Comparison of ENCODE assay signal across 9 cellular contexts in the genomic region with DNA sequence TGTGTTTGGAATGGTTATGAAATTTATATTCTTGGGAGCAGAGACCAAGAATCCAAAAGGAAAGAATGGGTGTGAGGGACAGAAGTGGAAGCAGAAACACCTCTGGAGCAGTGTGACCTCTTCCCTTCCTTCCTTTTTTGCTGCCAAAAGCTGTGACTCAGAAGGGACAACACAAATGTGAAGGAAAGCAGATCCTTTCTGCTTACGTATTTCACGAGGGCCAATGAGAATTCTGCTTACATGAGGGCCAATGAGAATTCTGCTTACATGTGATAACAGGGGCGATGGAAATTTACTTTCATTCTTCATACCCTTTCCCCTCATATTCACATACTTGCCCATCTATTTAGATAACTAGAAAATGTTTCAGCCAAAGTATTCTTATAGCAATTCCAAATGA.
DNase-seq lines count a peak whose midpoint lies in the region; ATAC-seq and TF ChIP-seq lines count a peak whose summit lies in the region.
"Had no signal": no experiment of that assay in that cellular context is flagged by ENCODE, and none has a peak within 500 bp of the region (broad histone marks: within the 10 kb centered on the region; RNA-seq: fewer than 3 reads in every experiment).

No MANE protein-coding gene starts in this region.

- no peak overlapping the region for H3K4me3 Mint-ChIP-seq in activated CD8-positive, alpha-beta T cell treated with anti-CD3 and anti-CD28 coated beads, Interleukin-2, amount 10 ng/mL, durations not matched to agents 7 days and 5 days

- H3K27me3 ChIP-seq in brain microvascular endothelial cell (replicated peaks), result no peaks in the 10 kb centered on the region
- H3K27me3 ChIP-seq: foreskin keratinocyte had no signal

- H3K27ac ChIP-seq in brain microvascular endothelial cell, result no peak overlapping the region
- H3K27ac ChIP-seq: foreskin keratinocyte had no signal

- no peak for ATAC-seq in activated CD8-positive, alpha-beta T cell treated with anti-CD3 and anti-CD28 coated beads, Interleukin-2, amount 10 ng/mL, durations not matched to agents 7 days and 5 days
- ATAC-seq in HG03442 (IDR thresholded peaks at IDR 0.05; ENCODE audit: unreplicated experiment), result no peak
- ATAC-seq: foreskin keratinocyte had no signal

- CTCF ChIA-PET in activated CD8-positive, alpha-beta T cell treated with anti-CD3 and anti-CD28 coated beads, Interleukin-2, amount 10 ng/mL, durations not matched to agents 7 days and 5 days (lab: Charles Lee), result no interaction called here

- TF ChIP-seq CTCF in AG10803 (conservative IDR thresholded peaks at IDR 0.05; ENCODE audit: low read length), result no peak
- no peak for TF ChIP-seq CTCF in brain microvascular endothelial cell (IDR thresholded peaks at IDR 0.05; ENCODE audit: low read depth, low read length, missing control alignments)

- H3K9me3 Mint-ChIP-seq in activated CD8-positive, alpha-beta T cell treated with anti-CD3 and anti-CD28 coated beads, Interleukin-2, amount 10 ng/mL, durations not matched to agents 7 days and 5 days (ENCODE audit: insufficient read depth), result no peaks in the 10 kb centered on the region

- no peaks in the 10 kb centered on the region for H3K36me3 ChIP-seq in brain microvascular endothelial cell (replicated peaks)

- H3K4me1 Mint-ChIP-seq in activated CD8-positive, alpha-beta T cell treated with anti-CD3 and anti-CD28 coated beads, Interleukin-2, amount 10 ng/mL, durations not matched to agents 7 days and 5 days (ENCODE audit: low read depth), result no peaks in the 10 kb centered on the region

- H3K4me3 ChIP-seq in AG10803 (ENCODE audit: low read length) (peak overlapping the region; percentile 35), brain microvascular endothelial cell (ENCODE audit: low read depth, low read length) (no peak overlapping the region)

- no peaks in the 10 kb centered on the region for H3K36me3 Mint-ChIP-seq in activated CD8-positive, alpha-beta T cell treated with anti-CD3 and anti-CD28 coated beads, Interleukin-2, amount 10 ng/mL, durations not matched to agents 7 days and 5 days (ENCODE audit: low read depth)

- H3K27me3 Mint-ChIP-seq in activated CD8-positive, alpha-beta T cell treated with anti-CD3 and anti-CD28 coated beads, Interleukin-2, amount 10 ng/mL, durations not matched to agents 7 days and 5 days (ENCODE audit: low read depth), result no peaks in the 10 kb centered on the region

- in situ Hi-C loops in brain microvascular endothelial cell (cut with HindIII; ENCODE audit: low pct_ligation_motif_present, low sequenced_read_pairs), result no loop called here

- POLR2A ChIA-PET in activated CD8-positive, alpha-beta T cell treated with anti-CD3 and anti-CD28 coated beads, Interleukin-2, amount 10 ng/mL, durations not matched to agents 7 days and 5 days (lab: Charles Lee), result no interaction called here

- no peak overlapping the region for H3K27ac Mint-ChIP-seq in activated CD8-positive, alpha-beta T cell treated with anti-CD3 and anti-CD28 coated beads, Interleukin-2, amount 10 ng/mL, durations not matched to agents 7 days and 5 days

- DNase-seq in AG10803 (ENCODE audit: low read depth), result peak; percentile 78
- peak; percentile 66 for DNase-seq in HPDE6-E6E7 (ENCODE audit: extremely low spot score)
- peak; percentile 76 for DNase-seq in brain microvascular endothelial cell
- peak; percentile 57 for DNase-seq in medulla oblongata (ENCODE audit: extremely low spot score)
- no peak for DNase-seq in activated effector memory CD4-positive, alpha-beta T cell treated with Interleukin-2 at 50 U/mL for 16 hours
- DNase-seq in activated CD8-positive, alpha-beta T cell treated with anti-CD3 and anti-CD28 coated beads, Interleukin-2, amount 10 ng/mL, durations not matched to agents 7 days and 5 days, result no peak
- no peak for DNase-seq in NCI-H82 treated with DMSO at 0.1 percent for 48 hours (lab: John Stamatoyannopoulos, UW; ENCODE audit: unreplicated experiment)

Comparison
In these comparisons a context has a peak if more than half of its experiments do, and no peak if none do; other contexts are left out.
1. DNase-seq: peak in AG10803 (single experiment), HPDE6-E6E7 (single experiment), brain microvascular endothelial cell (single experiment) and medulla oblongata (single experiment); none in activated effector memory CD4-positive, alpha-beta T cell treated with Interleukin-2 at 50 U/mL for 16 hours (single experiment), activated CD8-positive, alpha-beta T cell treated with anti-CD3 and anti-CD28 coated beads, Interleukin-2, amount 10 ng/mL, durations not matched to agents 7 days and 5 days (single experiment) and NCI-H82 treated with DMSO at 0.1 percent for 48 hours (single experiment).